32 cellular contexts compared by ENCODE assay signal in genomic region chr10:129914960-129915359, GRCh38. TPM values are rescaled to one million over a fixed set of nuclear protein-coding genes. Genes with fewer than 3 reads are reported as not detected.
"Had no signal": no experiment of that assay in that cellular context is flagged by ENCODE, and none has a peak within 500 bp of the region (broad histone marks: within the 10 kb centered on the region; RNA-seq: fewer than 3 reads in every experiment).

No MANE protein-coding gene starts in this region.

- H3K27me3 ChIP-seq: ascending aorta, breast epithelium, cardiac muscle cell, esophagus squamous epithelium, gastroesophageal sphincter had no signal

- H3K27me3 Mint-ChIP-seq: activated B cell treated with CpG ODN at 0.5 μM for 24 hours; activated CD8-positive, alpha-beta T cell treated with anti-CD3 and anti-CD28 coated beads for 36 hours; activated naive CD4-positive, alpha-beta T cell treated with anti-CD3 and anti-CD28 coated beads, Interleukin-2, amount 10 ng/mL, durations not matched to agents 7 days and 5 days; activated naive CD8-positive, alpha-beta T cell treated with anti-CD3 and anti-CD28 coated beads, Interleukin-2, amount 10 ng/mL, durations not matched to agents 7 days and 5 days; activated T-helper 17 cell treated with anti-CD3 and anti-CD28 coated beads, Interleukin-2, amount 50 U/mL, for 72 hours had no signal

- DNase-seq: activated B cell treated with CpG ODN at 0.5 μM for 24 hours; activated CD4-positive, alpha-beta T cell treated with anti-CD3 and anti-CD28 coated beads for 48 hours; activated CD4-positive, alpha-beta T cell treated with anti-CD3 and anti-CD28 coated beads, Interleukin-2, amount 50 U/mL, for 1 hour; activated CD4-positive, alpha-beta T cell treated with anti-CD3 and anti-CD28 coated beads, Interleukin-2, amount 50 U/mL, for 48 hours; activated CD8-positive, alpha-beta memory T cell treated with anti-CD3 and anti-CD28 coated beads for 24 hours; activated CD8-positive, alpha-beta T cell treated with anti-CD3 and anti-CD28 coated beads for 36 hours; activated gamma-delta T cell; activated naive CD4-positive, alpha-beta T cell; activated naive CD4-positive, alpha-beta T cell treated with anti-CD3 and anti-CD28 coated beads, Interleukin-2, amount 10 ng/mL, durations not matched to agents 7 days and 5 days; activated T-cell treated with anti-CD3 and anti-CD28 coated beads, Interleukin-2, amount 50 U/mL, for 4 hours; cortex of kidney; dermis blood vessel endothelial cell; effector CD4-positive, alpha-beta T cell; effector memory CD8-positive, alpha-beta T cell; erythroblast; esophagus squamous epithelium; foreskin melanocyte; T-helper 1 cell; T-helper 17 cell; T1000; WERI-Rb-1 had no signal

- H3K27ac Mint-ChIP-seq: activated B cell treated with CpG ODN at 0.5 μM for 24 hours; activated CD8-positive, alpha-beta T cell treated with anti-CD3 and anti-CD28 coated beads for 36 hours; activated naive CD4-positive, alpha-beta T cell treated with anti-CD3 and anti-CD28 coated beads, Interleukin-2, amount 10 ng/mL, durations not matched to agents 7 days and 5 days; activated naive CD4-positive, alpha-beta T cell treated with anti-CD3 and anti-CD28 coated beads, Interleukin-2, amount 50 U/mL, for 72 hours; activated naive CD8-positive, alpha-beta T cell treated with anti-CD3 and anti-CD28 coated beads, Interleukin-2, amount 10 ng/mL, durations not matched to agents 7 days and 5 days; activated T-helper 17 cell treated with anti-CD3 and anti-CD28 coated beads, Interleukin-2, amount 50 U/mL, for 72 hours; effector memory CD8-positive, alpha-beta T cell; T-helper 17 cell; T-helper 2 cell treated with Interferon-gamma antibody and Interleukin-4, amounts not matched to agents 5 μg/mL and 100 μg/mL, for 36 hours had no signal

- H3K9me3 Mint-ChIP-seq: activated B cell treated with CpG ODN at 0.5 μM for 24 hours; activated CD8-positive, alpha-beta T cell treated with anti-CD3 and anti-CD28 coated beads for 36 hours; activated naive CD4-positive, alpha-beta T cell treated with anti-CD3 and anti-CD28 coated beads, Interleukin-2, amount 10 ng/mL, durations not matched to agents 7 days and 5 days; activated naive CD4-positive, alpha-beta T cell treated with anti-CD3 and anti-CD28 coated beads, Interleukin-2, amount 50 U/mL, for 72 hours; activated naive CD8-positive, alpha-beta T cell treated with anti-CD3 and anti-CD28 coated beads, Interleukin-2, amount 10 ng/mL, durations not matched to agents 7 days and 5 days; activated T-cell treated with anti-CD3 and anti-CD28 coated beads, Interleukin-2, amount 50 U/mL, for 4 hours; activated T-helper 17 cell treated with anti-CD3 and anti-CD28 coated beads, Interleukin-2, amount 50 U/mL, for 72 hours; brain; effector memory CD8-positive, alpha-beta T cell; T-helper 2 cell treated with Interferon-gamma antibody and Interleukin-4, amounts not matched to agents 5 μg/mL and 100 μg/mL, for 36 hours had no signal

- H3K4me1 Mint-ChIP-seq: activated B cell treated with CpG ODN at 0.5 μM for 24 hours; activated naive CD4-positive, alpha-beta T cell treated with anti-CD3 and anti-CD28 coated beads, Interleukin-2, amount 10 ng/mL, durations not matched to agents 7 days and 5 days; activated naive CD8-positive, alpha-beta T cell treated with anti-CD3 and anti-CD28 coated beads, Interleukin-2, amount 10 ng/mL, durations not matched to agents 7 days and 5 days; activated T-helper 17 cell treated with anti-CD3 and anti-CD28 coated beads, Interleukin-2, amount 50 U/mL, for 72 hours had no signal

- H3K36me3 Mint-ChIP-seq: activated naive CD4-positive, alpha-beta T cell treated with anti-CD3 and anti-CD28 coated beads, Interleukin-2, amount 10 ng/mL, durations not matched to agents 7 days and 5 days; activated naive CD4-positive, alpha-beta T cell treated with anti-CD3 and anti-CD28 coated beads, Interleukin-2, amount 50 U/mL, for 72 hours; activated naive CD8-positive, alpha-beta T cell treated with anti-CD3 and anti-CD28 coated beads, Interleukin-2, amount 10 ng/mL, durations not matched to agents 7 days and 5 days; brain had no signal

- H3K9me3 ChIP-seq: ascending aorta, breast epithelium, esophagus squamous epithelium, gastroesophageal sphincter had no signal

- H3K4me3 Mint-ChIP-seq: activated B cell treated with CpG ODN at 0.5 μM for 24 hours; activated CD8-positive, alpha-beta T cell treated with anti-CD3 and anti-CD28 coated beads for 36 hours; activated naive CD4-positive, alpha-beta T cell treated with anti-CD3 and anti-CD28 coated beads, Interleukin-2, amount 10 ng/mL, durations not matched to agents 7 days and 5 days; activated naive CD8-positive, alpha-beta T cell treated with anti-CD3 and anti-CD28 coated beads, Interleukin-2, amount 10 ng/mL, durations not matched to agents 7 days and 5 days; activated T-cell treated with anti-CD3 and anti-CD28 coated beads, Interleukin-2, amount 50 U/mL, for 4 hours; activated T-helper 17 cell treated with anti-CD3 and anti-CD28 coated beads, Interleukin-2, amount 50 U/mL, for 72 hours; brain; effector memory CD8-positive, alpha-beta T cell; T-helper 17 cell; T-helper 2 cell treated with Interferon-gamma antibody and Interleukin-4, amounts not matched to agents 5 μg/mL and 100 μg/mL, for 36 hours had no signal

- H3K36me3 ChIP-seq: ascending aorta, breast epithelium, cardiac muscle cell, esophagus squamous epithelium, gastroesophageal sphincter, WERI-Rb-1 had no signal

- H3K27ac ChIP-seq: ascending aorta, breast epithelium, cardiac muscle cell, esophagus squamous epithelium, gastroesophageal sphincter, WERI-Rb-1 had no signal

- H3K4me1 ChIP-seq: ascending aorta, breast epithelium, esophagus squamous epithelium, gastroesophageal sphincter had no signal

- H3K4me3 ChIP-seq: ascending aorta, breast epithelium, cardiac muscle cell, esophagus squamous epithelium, gastroesophageal sphincter had no signal

- ATAC-seq: activated CD4-positive, CD25-positive, alpha-beta regulatory T cell treated with anti-CD3 and anti-CD28 coated beads, Interleukin-2, amount 50 U/mL, for 24 hours; activated CD8-positive, alpha-beta T cell treated with anti-CD3 and anti-CD28 coated beads for 36 hours; activated naive CD4-positive, alpha-beta T cell treated with anti-CD3 and anti-CD28 coated beads, Interleukin-2, amount 50 U/mL, for 72 hours; activated T-cell treated with anti-CD3 and anti-CD28 coated beads, Interleukin-2, amount 50 U/mL, for 4 hours; activated T-helper 17 cell treated with anti-CD3 and anti-CD28 coated beads, Interleukin-2, amount 50 U/mL, for 72 hours; effector memory CD8-positive, alpha-beta T cell; gastroesophageal sphincter; T-helper 17 cell had no signal

RNA-seq across cellular contexts. Expression of gene EBF3, which starts 49.1 kb away (rescaled TPM):
- total RNA-seq: activated B cell treated with CpG ODN at 0.5 μM for 24 hours; activated CD8-positive, alpha-beta T cell treated with anti-CD3 and anti-CD28 coated beads for 36 hours; activated naive CD4-positive, alpha-beta T cell treated with anti-CD3 and anti-CD28 coated beads, Interleukin-2, amount 50 U/mL, for 72 hours; activated naive CD8-positive, alpha-beta T cell treated with anti-CD3 and anti-CD28 coated beads, Interleukin-2, amount 10 ng/mL, durations not matched to agents 7 days and 5 days; activated T-cell treated with anti-CD3 and anti-CD28 coated beads, Interleukin-2, amount 50 U/mL, for 4 hours; activated T-helper 17 cell treated with anti-CD3 and anti-CD28 coated beads, Interleukin-2, amount 50 U/mL, for 72 hours; chondrocyte; T-helper 17 cell had no signal
